In the genomic region with DNA sequence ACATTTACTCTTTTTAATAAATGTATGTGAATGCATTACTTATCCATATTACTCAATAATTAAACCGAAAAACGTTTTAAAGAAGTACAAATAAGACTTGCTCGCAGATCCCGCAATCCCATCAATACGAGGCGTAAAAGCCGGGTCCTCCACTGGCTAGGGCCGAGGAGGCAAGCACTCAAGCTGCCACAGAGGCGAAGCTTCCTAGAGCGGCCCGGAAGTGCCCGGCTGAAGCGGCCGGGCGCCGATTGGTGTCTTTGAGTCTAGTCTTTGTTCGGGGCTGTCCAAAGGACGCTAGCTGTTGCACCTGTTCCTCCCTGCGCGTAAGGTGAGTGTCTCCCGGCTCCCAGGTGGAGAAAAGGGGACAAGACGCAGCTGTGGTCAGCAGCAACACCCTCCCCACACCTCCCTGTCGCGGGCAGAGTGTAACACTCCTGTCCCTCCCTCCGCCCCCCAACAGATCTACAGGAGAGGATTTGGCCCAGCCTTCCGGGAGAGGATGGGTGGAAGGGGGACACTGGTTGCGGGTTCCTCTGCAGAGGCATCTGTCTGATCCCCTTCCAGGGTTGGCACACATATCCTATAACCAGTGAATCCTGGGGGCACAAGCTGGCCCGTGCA, we compare ENCODE assay signal across 8 cellular contexts. TPM values are rescaled to one million over a fixed set of nuclear protein-coding genes. Genes with fewer than 3 reads are reported as not detected.
A peak's percentile ranks its signal among the peaks of the same experiment; 100 is the strongest.
DNase-seq lines count a peak whose midpoint lies in the region; ATAC-seq and TF ChIP-seq lines count a peak whose summit lies in the region.

A gene (plus strand): TSS at position 260 of the 621 bp plus-strand sequence. CDS start 835 bp downstream, outside the sequence.

- no peaks in the 10 kb centered on the region for H3K9me3 ChIP-seq in effector memory CD4-positive, alpha-beta T cell (ENCODE audit: control insufficient read depth, low read length)

- peaks cover 19% of the 10 kb centered on the region for H3K4me1 Mint-ChIP-seq in CD14-positive monocyte

- H3K4me3 Mint-ChIP-seq in CD14-positive monocyte = peak within 1 kb of the TSS; percentile 98 to 99

- H3K4me3 ChIP-seq in effector memory CD4-positive, alpha-beta T cell (ENCODE audit: insufficient read depth, low read depth, low read length, poor library complexity, severe bottlenecking) = peak within 1 kb of the TSS; percentile 70

- peak within 1 kb of the TSS; percentile 92 to 98 (median 94) for H3K27ac Mint-ChIP-seq in CD14-positive monocyte

- peaks cover 21% of the 10 kb centered on the region for H3K36me3 ChIP-seq in effector memory CD4-positive, alpha-beta T cell (ENCODE audit: control insufficient read depth, insufficient read depth, low read length)

- no peaks in the 10 kb centered on the region for H3K9me3 Mint-ChIP-seq in CD14-positive monocyte

- intact Hi-C loops in CD14-positive monocyte (cut with micrococcal nuclease) = no loop called here

- H3K27ac ChIP-seq in effector memory CD4-positive, alpha-beta T cell (ENCODE audit: insufficient read depth, low read length, poor library complexity, severe bottlenecking) = peak within 1 kb of the TSS; percentile 88

- ATAC-seq in GM19438 (IDR thresholded peaks at IDR 0.05; ENCODE audit: low read depth, unreplicated experiment) (peak; percentile 97), HG03558 (IDR thresholded peaks at IDR 0.05; ENCODE audit: extremely low read depth, unreplicated experiment) (peak; percentile 89)

- DNase-seq in CD14-positive monocyte (ENCODE audit: low spot score) (peak; percentile 72), NCI-H774 (lab: John Stamatoyannopoulos, UW) (peak; percentile 94), lung microvascular endothelial cell (ENCODE audit: low read depth in 2 of 2) (peak; percentile 85 to 90)
- peak; percentile 92 for DNase-seq in activated CD8-positive, alpha-beta memory T cell treated with anti-CD3 and anti-CD28 coated beads for 24 hours
- peak; percentile 53 to 61 (median 56) for DNase-seq in effector memory CD4-positive, alpha-beta T cell
- DNase-seq in stimulated activated CD8-positive, alpha-beta memory T cell treated with anti-CD3 and anti-CD28 coated beads, Interleukin-12 subunit alpha, Interleukin-12 subunit beta, amount 100 ng/mL, for 1 hour (ENCODE audit: low read depth) = peak; percentile 51

- H3K27me3 ChIP-seq in effector memory CD4-positive, alpha-beta T cell (replicated peaks; ENCODE audit: control insufficient read depth, insufficient read depth, low read length, poor library complexity, severe bottlenecking) = no peaks in the 10 kb centered on the region

- H3K4me1 ChIP-seq in effector memory CD4-positive, alpha-beta T cell (ENCODE audit: control insufficient read depth, insufficient read depth, low read length, poor library complexity, severe bottlenecking) = peaks cover 15% of the 10 kb centered on the region

- no peak for TF ChIP-seq CTCF in CD14-positive monocyte (IDR thresholded peaks at IDR 0.05)

- H3K27me3 Mint-ChIP-seq in CD14-positive monocyte (ENCODE audit: low read depth in 3 of 3) = no peaks in the 10 kb centered on the region

- H3K36me3 Mint-ChIP-seq in CD14-positive monocyte = peaks cover 48 to 54% of the 10 kb centered on the region in 2 donors

RNA-seq across cellular contexts. Expression of the gene that starts here (rescaled TPM):
- polyA plus RNA-seq in CD14-positive monocyte = 1 to 10 TPM; 3.5 to 5.9 TPM
- total RNA-seq in lung microvascular endothelial cell = 12.0 and 14.9 TPM in 2 replicates

Comparison
In these comparisons a context has a peak if more than half of its experiments do, and no peak if none do; other contexts are left out.
1. Peak in every context shown above with its lines: DNase-seq, ATAC-seq, H3K4me3 ChIP-seq and H3K27ac ChIP-seq.